In genomic region chr3:38556640-38557358, GRCh38 we compare ENCODE assay signal across 21 cellular contexts.
"Had no signal": no experiment of that assay in that cellular context is flagged by ENCODE, and none has a peak within 500 bp of the region (broad histone marks: within the 10 kb centered on the region; RNA-seq: fewer than 3 reads in every experiment).

No MANE protein-coding gene starts in this region.

- H3K4me3 Mint-ChIP-seq: activated T-cell treated with anti-CD3 and anti-CD28 coated beads, Interleukin-2, amount 50 U/mL, for 72 hours; dendritic cell treated with granulocyte-macrophage colony-stimulating factor and Interleukin-4, amounts not matched to agents 40 ng/mL and 50 ng/mL, for 4 days; effector memory CD8-positive, alpha-beta T cell; natural killer cell treated with Interleukin-12 subunit alpha and Interleukin-12 subunit beta and Interleukin-15 and Interleukin-18, amount 100 ng/mL, for 72 hours; stimulated activated naive B cell treated with anti-CD40 and anti-IgM and Interleukin-4, amounts not matched to agents 10 μg/mL and 1 μg/mL and 100 μg/mL, for 72 hours had no signal

- H3K4me1 Mint-ChIP-seq: stimulated activated naive B cell treated with anti-CD40 and anti-IgM and Interleukin-4, amounts not matched to agents 10 μg/mL and 1 μg/mL and 100 μg/mL, for 72 hours had no signal

- H3K4me1 ChIP-seq: thyroid gland had no signal

- H3K27ac Mint-ChIP-seq: activated T-cell treated with anti-CD3 and anti-CD28 coated beads, Interleukin-2, amount 50 U/mL, for 72 hours; dendritic cell treated with granulocyte-macrophage colony-stimulating factor and Interleukin-4, amounts not matched to agents 40 ng/mL and 50 ng/mL, for 4 days; effector memory CD8-positive, alpha-beta T cell; natural killer cell treated with Interleukin-12 subunit alpha and Interleukin-12 subunit beta and Interleukin-15 and Interleukin-18, amount 100 ng/mL, for 72 hours; progenitor cell of endocrine pancreas; stimulated activated naive B cell treated with anti-CD40 and anti-IgM and Interleukin-4, amounts not matched to agents 10 μg/mL and 1 μg/mL and 100 μg/mL, for 72 hours had no signal

- H3K9me3 Mint-ChIP-seq: dendritic cell treated with granulocyte-macrophage colony-stimulating factor and Interleukin-4, amounts not matched to agents 40 ng/mL and 50 ng/mL, for 4 days; natural killer cell treated with Interleukin-12 subunit alpha and Interleukin-12 subunit beta and Interleukin-15 and Interleukin-18, amount 100 ng/mL, for 72 hours had no signal

- ATAC-seq: activated T-cell treated with anti-CD3 and anti-CD28 coated beads, Interleukin-2, amount 50 U/mL, for 72 hours; effector memory CD8-positive, alpha-beta T cell; SK-N-SH treated with all-trans-retinoic acid at 6 μM for 48 hours; stimulated activated naive B cell treated with anti-CD40 and anti-IgM and Interleukin-4, amounts not matched to agents 10 μg/mL and 1 μg/mL and 100 μg/mL, for 72 hours had no signal

- H3K27me3 ChIP-seq: brain microvascular endothelial cell, thyroid gland had no signal

- DNase-seq: activated CD4-positive, alpha-beta T cell treated with anti-CD3 and anti-CD28 coated beads, Interleukin-2, amount 50 U/mL, for 48 hours; activated T-cell treated with anti-CD3 and anti-CD28 coated beads, Interleukin-2, amount 50 U/mL, for 72 hours; anterior cingulate cortex; brain microvascular endothelial cell; cerebellar nuclear complex; effector memory CD8-positive, alpha-beta T cell; foreskin melanocyte; mesenchymal stem cell; nucleus accumbens; right cardiac atrium; SHP77 treated with DMSO at 0.1 percent for 48 hours; stimulated activated CD4-positive, alpha-beta T cell treated with anti-CD3 and anti-CD28 coated beads, Interleukin-1b, Interleukin-23, amount 100 ng/mL, for 48 hours; stimulated activated naive B cell treated with anti-CD40 and anti-IgM and Interleukin-4, amounts not matched to agents 10 μg/mL and 1 μg/mL and 100 μg/mL, for 72 hours; T-helper 1 cell; T1000; thyroid gland had no signal

- H3K36me3 Mint-ChIP-seq: natural killer cell treated with Interleukin-12 subunit alpha and Interleukin-12 subunit beta and Interleukin-15 and Interleukin-18, amount 100 ng/mL, for 72 hours; stimulated activated naive B cell treated with anti-CD40 and anti-IgM and Interleukin-4, amounts not matched to agents 10 μg/mL and 1 μg/mL and 100 μg/mL, for 72 hours had no signal

- H3K9me3 ChIP-seq: thyroid gland had no signal

- H3K4me3 ChIP-seq: thyroid gland had no signal

- H3K27ac ChIP-seq: brain microvascular endothelial cell, epithelial cell of prostate, thyroid gland had no signal

- H3K36me3 ChIP-seq: brain microvascular endothelial cell, thyroid gland had no signal

- H3K27me3 Mint-ChIP-seq: progenitor cell of endocrine pancreas had no signal
